Comparison of ENCODE assay signal across 1 cellular context in genomic region chr6:37314803-37315515, GRCh38.
TF ChIP-seq lines count a peak whose summit lies in the region.

No MANE protein-coding gene starts in this region.

TF ChIP-seq in K562, 482 proteins besides CTCF, POLR2A, EP300 and RAD21 (continued from another document):
- peak; percentile 97 to 99; a peak in 3 of 4 replicates for TF ChIP-seq TBL1XR1 (IDR thresholded peaks at IDR 0.05; ENCODE audit: low read length in 2 of 2)
- TF ChIP-seq THRB (CRISPR knock-in tag; conservative IDR thresholded peaks at IDR 0.05), result peak; percentile 85
- TF ChIP-seq FOXJ2 (tag; IDR thresholded peaks at IDR 0.05), result peak; percentile 75; the same call in 1 of the 2 replicates
- TF ChIP-seq NFATC3 (IDR thresholded peaks at IDR 0.05), result peak; percentile 96
- peak; percentile 95 for TF ChIP-seq MYC (IDR thresholded peaks at IDR 0.05; ENCODE audit: low read depth, low read length)
- no peak for TF ChIP-seq MYC (CRISPR knock-in tag; IDR thresholded peaks at IDR 0.05; ENCODE audit: borderline replicate concordance, low read depth)
